Comparison of ENCODE assay signal across 1 cellular context in genomic region chr15:65792130-65792987, GRCh38.
TF ChIP-seq lines count a peak whose summit lies in the region.

TSS of gene DENND4A (minus strand) at chr15:65792293. CDS start at chr15:65756450, 35,843 bp downstream.

TF ChIP-seq in H1, 55 proteins besides CTCF, POLR2A, EP300 and RAD21 (continued from another document):
- TF ChIP-seq SIN3A (conservative IDR thresholded peaks at IDR 0.05 in 1 of 2, IDR thresholded peaks at IDR 0.05 in 1 of 2; ENCODE audit: low read depth in 1 of 2, low read length in 2 of 2) = 0 out of 4 replicates have a peak, but pooled peaks of 1 of the 2 experiments have one; percentile 18
- peak; percentile 87 for TF ChIP-seq CREB1 (IDR thresholded peaks at IDR 0.05)
- TF ChIP-seq TBP (IDR thresholded peaks at IDR 0.05; ENCODE audit: low read depth, low read length) = peak; percentile 63; the same call in 1 of the 2 replicates
- peak; percentile 30; the same call in 1 of the 2 replicates for TF ChIP-seq CHD2 (IDR thresholded peaks at IDR 0.05; ENCODE audit: low read length)
- no peak for TF ChIP-seq NRF1 (IDR thresholded peaks at IDR 0.05; ENCODE audit: low read depth, low read length)
- TF ChIP-seq CEBPB (IDR thresholded peaks at IDR 0.05; ENCODE audit: low read depth, low read length) = 0 out of 2 replicates have a peak, but pooled peaks have one; percentile 9
- peak; percentile 92 for TF ChIP-seq FOSL1 (IDR thresholded peaks at IDR 0.05; ENCODE audit: insufficient read depth, low read depth, low read length)
- no peak for TF ChIP-seq BRCA1 (IDR thresholded peaks at IDR 0.05; ENCODE audit: low read depth, low read length)
- no peak for TF ChIP-seq POU5F1 (IDR thresholded peaks at IDR 0.05; ENCODE audit: low read depth, low read length)
- peak; percentile 73 for TF ChIP-seq PHF8 (conservative IDR thresholded peaks at IDR 0.05; ENCODE audit: low read depth, low read length)
- peak; percentile 62; the same call in 1 of the 2 replicates for TF ChIP-seq SP4 (IDR thresholded peaks at IDR 0.05; ENCODE audit: low read length)
- TF ChIP-seq KDM4A (IDR thresholded peaks at IDR 0.05; ENCODE audit: low read depth, low read length, severe bottlenecking) = peak; percentile 29
- no peak for TF ChIP-seq HDAC2 (IDR thresholded peaks at IDR 0.05; ENCODE audit: borderline replicate concordance in 1 of 2, low read depth in 2 of 2, low read length in 2 of 2)
- TF ChIP-seq ASH2L (IDR thresholded peaks at IDR 0.05; ENCODE audit: low read length) = peak; percentile 95
- TF ChIP-seq KDM5A (IDR thresholded peaks at IDR 0.05; ENCODE audit: low read length) = no peak
- no peak for TF ChIP-seq MAFK (IDR thresholded peaks at IDR 0.05; ENCODE audit: low read depth, low read length)
- TF ChIP-seq TAF1 (IDR thresholded peaks at IDR 0.05; ENCODE audit: low read depth, low read length) = peak; percentile 79
- TF ChIP-seq SIX5 (IDR thresholded peaks at IDR 0.05; ENCODE audit: low read depth, low read length) = no peak
- TF ChIP-seq TEAD4 (IDR thresholded peaks at IDR 0.05; ENCODE audit: low read depth, low read length) = no peak
- TF ChIP-seq BCL11A (IDR thresholded peaks at IDR 0.05; ENCODE audit: low read depth in 2 of 2, low read length in 2 of 2) = no peak
- no peak for TF ChIP-seq SIRT6 (IDR thresholded peaks at IDR 0.05; ENCODE audit: low read length)
- TF ChIP-seq EGR1 (IDR thresholded peaks at IDR 0.05; ENCODE audit: borderline replicate concordance, low read depth, low read length) = peak; percentile 91
- no peak for TF ChIP-seq E2F6 (IDR thresholded peaks at IDR 0.05)
- no peak for TF ChIP-seq ATF2 (IDR thresholded peaks at IDR 0.05; ENCODE audit: low read length)
- peak; percentile 85 for TF ChIP-seq POLR2AphosphoS5 (IDR thresholded peaks at IDR 0.05; ENCODE audit: low read depth, low read length)
- TF ChIP-seq BACH1 (IDR thresholded peaks at IDR 0.05; ENCODE audit: low read length) = peak; percentile 51
- no peak for TF ChIP-seq RNF2 (IDR thresholded peaks at IDR 0.05; ENCODE audit: borderline replicate concordance, low read depth, low read length, missing control alignments, poor library complexity, severe bottlenecking)
- TF ChIP-seq CHD7 (IDR thresholded peaks at IDR 0.05; ENCODE audit: insufficient replicate concordance, low read length) = no peak
- TF ChIP-seq SRF (IDR thresholded peaks at IDR 0.05; ENCODE audit: low read depth, low read length) = no peak
- TF ChIP-seq TAF7 (optimal IDR thresholded peaks at IDR 0.05; ENCODE audit: borderline replicate concordance, low read depth, low read length) = peak; percentile 34
- TF ChIP-seq SUZ12 (IDR thresholded peaks at IDR 0.05; ENCODE audit: low read length) = no peak
- no peak for TF ChIP-seq EZH2 (IDR thresholded peaks at IDR 0.05; ENCODE audit: low read depth, low read length, severe bottlenecking)
- no peak for TF ChIP-seq CBX8 (IDR thresholded peaks at IDR 0.05; ENCODE audit: borderline replicate concordance, low read depth, low read length)
- TF ChIP-seq RFX5 (IDR thresholded peaks at IDR 0.05; ENCODE audit: borderline replicate concordance, low read depth, low read length) = peak; percentile 80
- peak; percentile 16; the same call in 1 of the 2 replicates for TF ChIP-seq MAX (IDR thresholded peaks at IDR 0.05)
- peak; percentile 96 for TF ChIP-seq YY1 (IDR thresholded peaks at IDR 0.05; ENCODE audit: low read depth, low read length)
